ENCODE assay signal across 8 cellular contexts in the genomic region with DNA sequence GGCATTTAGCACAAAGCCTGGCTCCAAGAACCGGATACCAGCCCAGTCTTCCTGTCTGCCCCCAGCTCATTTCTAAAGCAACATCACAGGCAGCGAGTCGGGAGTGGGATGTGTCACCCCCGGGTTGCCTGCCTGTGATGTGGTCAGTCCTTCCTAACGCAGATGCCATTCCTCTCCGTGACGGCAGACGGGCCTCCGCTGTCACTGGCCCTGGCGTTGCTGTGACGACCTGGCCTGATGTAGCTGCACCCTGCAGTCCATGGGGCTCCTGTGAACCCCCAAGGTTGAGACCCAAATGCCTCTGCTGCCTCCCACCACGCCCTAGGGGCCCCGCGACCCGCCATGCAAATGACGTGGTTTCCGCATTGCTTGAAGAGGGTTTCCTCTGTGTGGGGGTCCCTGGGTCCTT. TPM values are rescaled to one million over a fixed set of nuclear protein-coding genes. Genes with fewer than 3 reads are reported as not detected.
DNase-seq lines count a peak whose midpoint lies in the region; ATAC-seq and TF ChIP-seq lines count a peak whose summit lies in the region.

No MANE protein-coding gene starts in this region.

- intact Hi-C loops in left colon (cut with DNase I, micrococcal nuclease), result no loop called here

- DNase-seq in HL-60 (ENCODE audit: low read depth in 1 of 2, low spot score in 1 of 2) (no peak), fibroblast of villous mesenchyme (ENCODE audit: low read depth) (peak; percentile 60), putamen (ENCODE audit: low spot score) (no peak), SKM-1 treated with dmso at 0.1 percent for 144 hours (lab: John Stamatoyannopoulos, UW; ENCODE audit: unreplicated experiment) (no peak), left colon (no peak), NCI-H1436 treated with DMSO at 0.1 percent for 48 hours (lab: John Stamatoyannopoulos, UW) (no peak)
- peak; percentile 87 for DNase-seq in activated CD8-positive, alpha-beta memory T cell treated with anti-CD3 and anti-CD28 coated beads, Interleukin-2, amount 50 U/mL, for 4 hours
- DNase-seq in stimulated activated CD4-positive, alpha-beta T cell treated with anti-CD3 and anti-CD28 coated beads, TNF-alpha, amount 100 ng/mL, for 1 hour (ENCODE audit: low read depth in 3 of 3, low spot score in 1 of 3), result peak; percentile 53 to 78 (median 73)

- H3K27me3 ChIP-seq in HL-60 (ENCODE audit: insufficient read depth, poor library complexity, severe bottlenecking), result no peaks in the 10 kb centered on the region

- peak overlapping the region; percentile 81 for H3K27ac ChIP-seq in HL-60 (replicated peaks)

- TF ChIP-seq CTCF in HL-60 (IDR thresholded peaks at IDR 0.05; ENCODE audit: insufficient read depth, low read length) (no peak), fibroblast of villous mesenchyme (IDR thresholded peaks at IDR 0.05; ENCODE audit: insufficient read depth, low read depth, low read length) (no peak)

- ATAC-seq in left colon, result no peak

- no peak overlapping the region for H3K4me3 ChIP-seq in HL-60 (replicated peaks; ENCODE audit: insufficient read depth, low read length)
- H3K4me3 ChIP-seq in fibroblast of villous mesenchyme (ENCODE audit: low read depth, low read length), result no peak overlapping the region

RNA-seq across cellular contexts. Expression of gene TNFRSF1B, which starts 12.3 kb away (rescaled TPM):
- 8.7 and 25.9 TPM in 2 replicates for total RNA-seq in fibroblast of villous mesenchyme
- total RNA-seq in left colon, result 10 to 100 TPM; 18.6 to 28.3 TPM

RNA-seq across cellular contexts. Expression of gene VPS13D, which starts 50.7 kb away (rescaled TPM):
- total RNA-seq in fibroblast of villous mesenchyme (39.9 and 55.3 TPM in 2 replicates), left colon (10 to 100 TPM; 76.1 to 99.9 TPM)

Comparison
In these comparisons a context has a peak if more than half of its experiments do, and no peak if none do; other contexts are left out.
1. DNase-seq: peak in activated CD8-positive, alpha-beta memory T cell treated with anti-CD3 and anti-CD28 coated beads, Interleukin-2, amount 50 U/mL, for 4 hours (single experiment), fibroblast of villous mesenchyme (single experiment) and stimulated activated CD4-positive, alpha-beta T cell treated with anti-CD3 and anti-CD28 coated beads, TNF-alpha, amount 100 ng/mL, for 1 hour (3 of 3); none in HL-60 (0 of 2), putamen (single experiment), SKM-1 treated with dmso at 0.1 percent for 144 hours (single experiment), left colon (0 of 2) and NCI-H1436 treated with DMSO at 0.1 percent for 48 hours (single experiment).